ENCODE assay signal across 2 cellular contexts in genomic region chr6:46040288-46040687, GRCh38.
TF ChIP-seq lines count a peak whose summit lies in the region.

No MANE protein-coding gene starts in this region.

TF ChIP-seq in HEK293, 187 proteins besides CTCF, POLR2A, EP300 and RAD21:
- no peak for TF ChIP-seq ZNF362 (tag by site-specific recombination; IDR thresholded peaks at IDR 0.05)
- TF ChIP-seq ZNF747 (tag by site-specific recombination; IDR thresholded peaks at IDR 0.05), result 0 out of 2 replicates have a peak, but pooled peaks have one; percentile 28

TF ChIP-seq in H1, 55 proteins besides CTCF, POLR2A, EP300 and RAD21:
- no peak for TF ChIP-seq MAFK (IDR thresholded peaks at IDR 0.05; ENCODE audit: low read depth, low read length)
TF ChIP-seq in H1: peak in this region for 0.
